ENCODE assay signal across 10 cellular contexts in the genomic region with DNA sequence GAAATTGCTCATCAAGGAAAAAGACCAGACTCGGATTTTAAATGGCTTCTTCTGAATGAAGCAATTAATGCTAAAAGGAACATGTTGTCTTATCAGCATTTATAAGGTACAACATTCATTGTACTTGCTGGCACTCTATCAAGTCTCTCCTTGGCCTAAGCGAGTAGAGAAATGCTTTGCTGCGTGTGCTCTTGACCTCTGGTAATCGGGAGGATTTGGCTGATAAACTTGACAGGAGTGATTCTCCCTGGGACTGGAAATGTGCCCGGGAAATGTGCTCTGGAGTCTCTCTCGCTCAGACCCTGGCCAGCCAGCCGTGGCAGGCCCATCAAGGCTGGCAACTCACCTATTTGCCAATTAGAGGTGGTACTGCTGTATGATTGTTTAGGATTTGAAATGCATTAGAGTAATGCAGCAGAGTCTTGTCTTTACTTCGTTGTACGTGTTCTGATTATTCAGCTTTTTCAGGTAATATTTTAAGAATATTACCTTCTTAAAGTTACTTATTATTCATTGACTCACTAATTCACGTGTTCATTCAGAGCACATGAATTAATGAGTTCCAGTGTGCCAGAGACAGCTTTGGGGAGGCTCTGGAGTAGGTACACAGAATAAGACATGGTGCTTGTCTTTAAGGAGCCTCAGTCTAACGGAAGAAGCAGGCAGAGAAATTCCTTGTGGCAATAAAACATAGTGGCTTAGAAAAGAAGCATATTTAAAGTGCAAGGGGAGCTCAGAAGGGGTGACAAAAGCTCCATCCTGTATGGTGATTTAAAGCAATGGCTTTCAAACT. TPM values are rescaled to one million over a fixed set of nuclear protein-coding genes. Genes with fewer than 3 reads are reported as not detected.
A peak's percentile ranks its signal among the peaks of the same experiment; 100 is the strongest.
DNase-seq lines count a peak whose midpoint lies in the region; ATAC-seq and TF ChIP-seq lines count a peak whose summit lies in the region.
"Had no signal": no experiment of that assay in that cellular context is flagged by ENCODE, and none has a peak within 500 bp of the region (broad histone marks: within the 10 kb centered on the region; RNA-seq: fewer than 3 reads in every experiment).

No MANE protein-coding gene starts in this region.

- peak overlapping the region; percentile 3 for H3K27ac Mint-ChIP-seq in activated CD8-positive, alpha-beta T cell treated with anti-CD3 and anti-CD28 coated beads for 36 hours
- no peak overlapping the region for H3K27ac Mint-ChIP-seq in activated CD8-positive, alpha-beta T cell treated with anti-CD3 and anti-CD28 coated beads, Interleukin-2, amount 10 ng/mL, durations not matched to agents 7 days and 5 days
- peak overlapping the region; percentile 47 for H3K27ac Mint-ChIP-seq in mesothelial cell of epicardium
- no peak overlapping the region for H3K27ac Mint-ChIP-seq in CD14-positive monocyte

- DNase-seq in activated CD8-positive, alpha-beta T cell treated with anti-CD3 and anti-CD28 coated beads for 36 hours: no peak
- no peak for DNase-seq in activated CD8-positive, alpha-beta T cell treated with anti-CD3 and anti-CD28 coated beads, Interleukin-2, amount 10 ng/mL, durations not matched to agents 7 days and 5 days
- peak; percentile 19 for DNase-seq in epithelial cell of proximal tubule (ENCODE audit: low read depth)
- DNase-seq in mesothelial cell of epicardium (ENCODE audit: low spot score in 2 of 2, unreplicated experiment in 2 of 2): no peak
- DNase-seq in tibial artery: peak in 1 of 2 donors; percentile 39
- DNase-seq in OCI-M1 (lab: John Stamatoyannopoulos, UW): no peak
- DNase-seq in DMS53 (lab: John Stamatoyannopoulos, UW): no peak
- no peak for DNase-seq in CD14-positive monocyte (ENCODE audit: low spot score)
- DNase-seq: activated CD4-positive, alpha-beta T cell treated with anti-CD3 and anti-CD28 coated beads, Interleukin-2, amount 50 U/mL, for 48 hours; occipital lobe had no signal

- no peak for ATAC-seq in activated CD8-positive, alpha-beta T cell treated with anti-CD3 and anti-CD28 coated beads for 36 hours
- ATAC-seq in activated CD8-positive, alpha-beta T cell treated with anti-CD3 and anti-CD28 coated beads, Interleukin-2, amount 10 ng/mL, durations not matched to agents 7 days and 5 days: no peak

- TF ChIP-seq CTCF in activated CD8-positive, alpha-beta T cell treated with anti-CD3 and anti-CD28 coated beads for 36 hours (IDR thresholded peaks at IDR 0.05): no peak
- TF ChIP-seq CTCF in epithelial cell of proximal tubule (conservative IDR thresholded peaks at IDR 0.05; ENCODE audit: low read depth, low read length) (no peak), mesothelial cell of epicardium (IDR thresholded peaks at IDR 0.05; ENCODE audit: unreplicated experiment) (no peak), tibial artery (IDR thresholded peaks at IDR 0.05) (no peak), CD14-positive monocyte (IDR thresholded peaks at IDR 0.05) (no peak)

- H3K4me1 ChIP-seq in tibial artery: peaks cover 0 to 69% (median 29%) of the 10 kb centered on the region in 4 donors

- H3K4me1 Mint-ChIP-seq in activated CD8-positive, alpha-beta T cell treated with anti-CD3 and anti-CD28 coated beads for 36 hours (ENCODE audit: low read depth): peaks cover 18% of the 10 kb centered on the region
- H3K4me1 Mint-ChIP-seq in activated CD8-positive, alpha-beta T cell treated with anti-CD3 and anti-CD28 coated beads, Interleukin-2, amount 10 ng/mL, durations not matched to agents 7 days and 5 days (ENCODE audit: low read depth): peaks cover 19% of the 10 kb centered on the region
- H3K4me1 Mint-ChIP-seq in mesothelial cell of epicardium (peaks cover 38% of the 10 kb centered on the region), CD14-positive monocyte (peaks cover 2% of the 10 kb centered on the region)

- H3K4me3 ChIP-seq in epithelial cell of proximal tubule (ENCODE audit: low read depth, low read length) (no peak overlapping the region), tibial artery (peak overlapping the region; percentile 1 to 8)

- intact Hi-C loops in activated CD8-positive, alpha-beta T cell treated with anti-CD3 and anti-CD28 coated beads for 36 hours (cut with micrococcal nuclease): no loop called here
- intact Hi-C loops in tibial artery (cut with DNase I; ENCODE audit: low total_unique reads): no loop called here
- intact Hi-C loops in CD14-positive monocyte (cut with micrococcal nuclease): no loop called here

- H3K27me3 ChIP-seq in tibial artery: no peaks in the 10 kb centered on the region

- H3K36me3 Mint-ChIP-seq in activated CD8-positive, alpha-beta T cell treated with anti-CD3 and anti-CD28 coated beads for 36 hours (ENCODE audit: low read depth): peaks cover 4% of the 10 kb centered on the region
- H3K36me3 Mint-ChIP-seq in activated CD8-positive, alpha-beta T cell treated with anti-CD3 and anti-CD28 coated beads, Interleukin-2, amount 10 ng/mL, durations not matched to agents 7 days and 5 days (ENCODE audit: low read depth): peaks cover 19% of the 10 kb centered on the region
- H3K36me3 Mint-ChIP-seq in mesothelial cell of epicardium (peaks cover 3% of the 10 kb centered on the region), CD14-positive monocyte (peaks cover 0 to 3% of the 10 kb centered on the region in 2 donors)

- CTCF ChIA-PET in activated CD8-positive, alpha-beta T cell treated with anti-CD3 and anti-CD28 coated beads for 36 hours (lab: Charles Lee): interaction anchor here (1.5 to 1.7 kb wide), 3 partner anchors 9 to 166 kb away, joined by 4 read pairs; no protein-coding TSS in a partner anchor
- CTCF ChIA-PET in activated CD8-positive, alpha-beta T cell treated with anti-CD3 and anti-CD28 coated beads, Interleukin-2, amount 10 ng/mL, durations not matched to agents 7 days and 5 days (lab: Charles Lee): interaction anchor here (1.0 to 1.5 kb wide), 2 partner anchors 25 to 169 kb away, joined by 3 read pairs; no protein-coding TSS in a partner anchor

- peak overlapping the region; percentile 46 for H3K4me3 Mint-ChIP-seq in activated CD8-positive, alpha-beta T cell treated with anti-CD3 and anti-CD28 coated beads for 36 hours
- no peak overlapping the region for H3K4me3 Mint-ChIP-seq in activated CD8-positive, alpha-beta T cell treated with anti-CD3 and anti-CD28 coated beads, Interleukin-2, amount 10 ng/mL, durations not matched to agents 7 days and 5 days
- H3K4me3 Mint-ChIP-seq in mesothelial cell of epicardium: no peak overlapping the region
- H3K4me3 Mint-ChIP-seq in CD14-positive monocyte: no peak overlapping the region

- H3K36me3 ChIP-seq in tibial artery: no peaks in the 10 kb centered on the region

- H3K9me3 Mint-ChIP-seq in activated CD8-positive, alpha-beta T cell treated with anti-CD3 and anti-CD28 coated beads for 36 hours: peaks cover 19% of the 10 kb centered on the region
- H3K9me3 Mint-ChIP-seq in activated CD8-positive, alpha-beta T cell treated with anti-CD3 and anti-CD28 coated beads, Interleukin-2, amount 10 ng/mL, durations not matched to agents 7 days and 5 days (ENCODE audit: insufficient read depth): peaks cover 17% of the 10 kb centered on the region
- H3K9me3 Mint-ChIP-seq in mesothelial cell of epicardium (peaks cover 9% of the 10 kb centered on the region), CD14-positive monocyte (peaks cover 11 to 22% (median 16%) of the 10 kb centered on the region in 7 donors)

- H3K9me3 ChIP-seq in tibial artery: no peaks in the 10 kb centered on the region

- no peaks in the 10 kb centered on the region for H3K27me3 Mint-ChIP-seq in activated CD8-positive, alpha-beta T cell treated with anti-CD3 and anti-CD28 coated beads for 36 hours
- H3K27me3 Mint-ChIP-seq in activated CD8-positive, alpha-beta T cell treated with anti-CD3 and anti-CD28 coated beads, Interleukin-2, amount 10 ng/mL, durations not matched to agents 7 days and 5 days (ENCODE audit: low read depth): no peaks in the 10 kb centered on the region
- H3K27me3 Mint-ChIP-seq in mesothelial cell of epicardium (ENCODE audit: low read depth) (no peaks in the 10 kb centered on the region), CD14-positive monocyte (ENCODE audit: low read depth in 3 of 3) (peaks cover 0 to 2% (median 1%) of the 10 kb centered on the region in 3 donors)

- POLR2A ChIA-PET in activated CD8-positive, alpha-beta T cell treated with anti-CD3 and anti-CD28 coated beads for 36 hours (lab: Charles Lee): no interaction called here
- POLR2A ChIA-PET in activated CD8-positive, alpha-beta T cell treated with anti-CD3 and anti-CD28 coated beads, Interleukin-2, amount 10 ng/mL, durations not matched to agents 7 days and 5 days (lab: Charles Lee): no interaction called here

- peak overlapping the region; percentile 72 to 74 for H3K27ac ChIP-seq in tibial artery

RNA-seq across cellular contexts. Expression of gene TPRG1, which starts 48.0 kb away (rescaled TPM):
- 1 to 10 TPM; 2.5 to 3.0 TPM for total RNA-seq in activated CD8-positive, alpha-beta T cell treated with anti-CD3 and anti-CD28 coated beads for 36 hours
- total RNA-seq in activated CD8-positive, alpha-beta T cell treated with anti-CD3 and anti-CD28 coated beads, Interleukin-2, amount 10 ng/mL, durations not matched to agents 7 days and 5 days: 1 to 10 TPM in 1 of 2 experiments, under 1 TPM in 1; 0.86 to 1.0 TPM
- total RNA-seq in epithelial cell of proximal tubule (not detected in 2 replicates), mesothelial cell of epicardium (1.9 to 3.3 TPM (median 2.4 TPM) in 3 replicates)
- under 1 TPM; 0.14 to 0.55 TPM for polyA plus RNA-seq in CD14-positive monocyte

Comparison
In these comparisons a context has a peak if more than half of its experiments do, and no peak if none do; other contexts are left out.
1. H3K27ac Mint-ChIP-seq: peak in activated CD8-positive, alpha-beta T cell treated with anti-CD3 and anti-CD28 coated beads for 36 hours (single experiment) and mesothelial cell of epicardium (single experiment); none in activated CD8-positive, alpha-beta T cell treated with anti-CD3 and anti-CD28 coated beads, Interleukin-2, amount 10 ng/mL, durations not matched to agents 7 days and 5 days (single experiment) and CD14-positive monocyte (0 of 7).